Comparison of ENCODE assay signal across 40 cellular contexts in the genomic region with DNA sequence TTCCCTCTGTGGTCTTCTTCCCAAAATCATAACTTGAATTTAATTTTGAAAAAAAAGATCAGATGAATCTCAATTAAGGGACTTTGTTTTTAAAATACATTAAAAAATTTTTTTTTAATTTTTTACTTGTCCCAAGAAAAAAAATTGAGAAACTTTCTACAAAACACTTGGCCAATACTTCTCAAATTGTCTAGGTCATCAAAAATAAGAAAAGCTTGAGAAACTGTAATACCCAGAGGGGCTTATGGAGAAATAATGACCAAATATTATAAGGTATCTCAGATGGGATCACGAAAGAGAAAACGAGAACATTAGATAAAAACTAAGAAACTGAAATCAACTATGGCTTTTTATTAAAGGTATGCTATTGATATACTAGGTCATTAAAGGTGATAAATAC.
"Had no signal": no experiment of that assay in that cellular context is flagged by ENCODE, and none has a peak within 500 bp of the region (broad histone marks: within the 10 kb centered on the region; RNA-seq: fewer than 3 reads in every experiment).

No MANE protein-coding gene starts in this region.

- H3K27me3 ChIP-seq: adrenal gland, ascending aorta, body of pancreas, brain microvascular endothelial cell, breast epithelium, cardiac muscle cell had no signal

- FAIRE-seq: astrocyte, bronchial epithelial cell had no signal

- H3K36me3 Mint-ChIP-seq: activated naive CD4-positive, alpha-beta T cell treated with anti-CD3 and anti-CD28 coated beads, Interleukin-2, amount 10 ng/mL, durations not matched to agents 7 days and 5 days; activated naive CD4-positive, alpha-beta T cell treated with anti-CD3 and anti-CD28 coated beads, Interleukin-2, amount 50 U/mL, for 24 hours; activated naive CD4-positive, alpha-beta T cell treated with anti-CD3 and anti-CD28 coated beads, Interleukin-2, amount 50 U/mL, for 72 hours; activated naive CD8-positive, alpha-beta T cell; activated naive CD8-positive, alpha-beta T cell treated with anti-CD3 and anti-CD28 coated beads for 36 hours; activated naive CD8-positive, alpha-beta T cell treated with anti-CD3 and anti-CD28 coated beads, Interleukin-2, amount 10 ng/mL, durations not matched to agents 7 days and 5 days; brain had no signal

- H3K4me1 Mint-ChIP-seq: activated naive CD4-positive, alpha-beta T cell treated with anti-CD3 and anti-CD28 coated beads, Interleukin-2, amount 10 ng/mL, durations not matched to agents 7 days and 5 days; activated T-helper 17 cell treated with anti-CD3 and anti-CD28 coated beads, Interleukin-2, amount 50 U/mL, for 72 hours; brain; central memory CD8-positive, alpha-beta T cell had no signal

- H3K4me3 Mint-ChIP-seq: activated naive CD4-positive, alpha-beta T cell treated with anti-CD3 and anti-CD28 coated beads for 36 hours; activated naive CD4-positive, alpha-beta T cell treated with anti-CD3 and anti-CD28 coated beads, Interleukin-2, amount 10 ng/mL, durations not matched to agents 7 days and 5 days; activated naive CD4-positive, alpha-beta T cell treated with anti-CD3 and anti-CD28 coated beads, Interleukin-2, amount 50 U/mL, for 24 hours; activated naive CD8-positive, alpha-beta T cell; activated naive CD8-positive, alpha-beta T cell treated with anti-CD3 and anti-CD28 coated beads for 36 hours; activated naive CD8-positive, alpha-beta T cell treated with anti-CD3 and anti-CD28 coated beads, Interleukin-2, amount 10 ng/mL, durations not matched to agents 7 days and 5 days; activated naive CD8-positive, alpha-beta T cell treated with anti-CD3 and anti-CD28 coated beads, Interleukin-2, amount 50 U/mL, for 24 hours; activated T-cell treated with anti-CD3 and anti-CD28 coated beads, Interleukin-2, amount 50 U/mL, for 24 hours; activated T-cell treated with anti-CD3 and anti-CD28 coated beads, Interleukin-2, amount 50 U/mL, for 4 hours; activated T-cell treated with anti-CD3 and anti-CD28 coated beads, Interleukin-2, amount 50 U/mL, for 72 hours; activated T-helper 1 cell treated with anti-CD3 and anti-CD28 coated beads, Interleukin-12 subunit alpha, Interleukin-12 subunit beta, Interleukin-2, Interleukin-4 antibody, amounts not matched to agents 30 ng/mL and 10 ng/mL and 1 ng/mL, durations not matched to agents 14 hours and 24 hours and 36 hours; activated T-helper 17 cell treated with anti-CD3 and anti-CD28 coated beads, Interleukin-2, amount 50 U/mL, for 72 hours; brain; central memory CD8-positive, alpha-beta T cell had no signal

- ATAC-seq: activated naive CD4-positive, alpha-beta T cell treated with anti-CD3 and anti-CD28 coated beads, Interleukin-2, amount 50 U/mL, for 72 hours; activated naive CD8-positive, alpha-beta T cell treated with anti-CD3 and anti-CD28 coated beads, Interleukin-2, amount 50 U/mL, for 24 hours; activated T-cell treated with anti-CD3 and anti-CD28 coated beads, Interleukin-2, amount 50 U/mL, for 4 hours; activated T-cell treated with anti-CD3 and anti-CD28 coated beads, Interleukin-2, amount 50 U/mL, for 72 hours; activated T-helper 17 cell treated with anti-CD3 and anti-CD28 coated beads, Interleukin-2, amount 50 U/mL, for 72 hours; body of pancreas had no signal

- H3K9me3 Mint-ChIP-seq: activated naive CD4-positive, alpha-beta T cell treated with anti-CD3 and anti-CD28 coated beads for 36 hours; activated naive CD4-positive, alpha-beta T cell treated with anti-CD3 and anti-CD28 coated beads, Interleukin-2, amount 10 ng/mL, durations not matched to agents 7 days and 5 days; activated T-cell treated with anti-CD3 and anti-CD28 coated beads, Interleukin-2, amount 50 U/mL, for 24 hours; activated T-helper 1 cell treated with anti-CD3 and anti-CD28 coated beads, Interleukin-12 subunit alpha, Interleukin-12 subunit beta, Interleukin-2, Interleukin-4 antibody, amounts not matched to agents 30 ng/mL and 10 ng/mL and 1 ng/mL, durations not matched to agents 14 hours and 24 hours and 36 hours; brain; central memory CD8-positive, alpha-beta T cell had no signal

- H3K4me3 ChIP-seq: adrenal gland, ascending aorta, body of pancreas, breast epithelium, cardiac muscle cell had no signal

- H3K36me3 ChIP-seq: adrenal gland, ascending aorta, brain microvascular endothelial cell, breast epithelium, cardiac muscle cell had no signal

- H3K4me1 ChIP-seq: adrenal gland, ascending aorta, body of pancreas, breast epithelium had no signal

- DNase-seq: activated effector memory CD4-positive, alpha-beta T cell treated with anti-CD3 and anti-CD28 coated beads, Interleukin-2, amount 50 U/mL, for 16 hours; activated effector memory CD4-positive, alpha-beta T cell treated with Interleukin-2 at 50 U/mL for 16 hours; activated gamma-delta T cell; activated gamma-delta T cell treated with Interleukin-2 at 50 U/mL for 16 hours; activated naive CD4-positive, alpha-beta T cell; activated naive CD4-positive, alpha-beta T cell treated with anti-CD3 and anti-CD28 coated beads for 36 hours; activated naive CD4-positive, alpha-beta T cell treated with anti-CD3 and anti-CD28 coated beads, Interleukin-2, amount 10 ng/mL, durations not matched to agents 7 days and 5 days; activated naive CD4-positive, alpha-beta T cell treated with anti-CD3 and anti-CD28 coated beads, Interleukin-2, amount 50 U/mL, for 16 hours; activated naive CD4-positive, alpha-beta T cell treated with Interleukin-2 at 50 U/mL for 16 hours; activated naive CD8-positive, alpha-beta T cell treated with anti-CD3 and anti-CD28 coated beads for 36 hours; activated naive CD8-positive, alpha-beta T cell treated with anti-CD3 and anti-CD28 coated beads, Interleukin-2, amount 10 ng/mL, durations not matched to agents 7 days and 5 days; activated naive CD8-positive, alpha-beta T cell treated with anti-CD3 and anti-CD28 coated beads, Interleukin-2, amount 50 U/mL, for 24 hours; activated T-cell treated with anti-CD3 and anti-CD28 coated beads, Interleukin-2, amount 50 U/mL, for 1 hour; activated T-cell treated with anti-CD3 and anti-CD28 coated beads, Interleukin-2, amount 50 U/mL, for 24 hours; activated T-cell treated with anti-CD3 and anti-CD28 coated beads, Interleukin-2, amount 50 U/mL, for 4 hours; activated T-cell treated with anti-CD3 and anti-CD28 coated beads, Interleukin-2, amount 50 U/mL, for 48 hours; activated T-cell treated with anti-CD3 and anti-CD28 coated beads, Interleukin-2, amount 50 U/mL, for 72 hours; adrenal gland; amniotic stem cell; amygdala; anterior cingulate cortex; aorta; body of pancreas; brain microvascular endothelial cell; caudate nucleus; central memory CD4-positive, alpha-beta T cell; cerebellar nuclear complex had no signal

- H3K27ac ChIP-seq: adrenal gland, ascending aorta, body of pancreas, brain microvascular endothelial cell, breast epithelium, cardiac muscle cell had no signal

- H3K27me3 Mint-ChIP-seq: activated naive CD4-positive, alpha-beta T cell treated with anti-CD3 and anti-CD28 coated beads, Interleukin-2, amount 10 ng/mL, durations not matched to agents 7 days and 5 days; activated naive CD8-positive, alpha-beta T cell; activated naive CD8-positive, alpha-beta T cell treated with anti-CD3 and anti-CD28 coated beads for 36 hours; activated naive CD8-positive, alpha-beta T cell treated with anti-CD3 and anti-CD28 coated beads, Interleukin-2, amount 50 U/mL, for 24 hours had no signal

- H3K9me3 ChIP-seq: adrenal gland, ascending aorta, body of pancreas, breast epithelium had no signal

- H3K27ac Mint-ChIP-seq: activated naive CD4-positive, alpha-beta T cell treated with anti-CD3 and anti-CD28 coated beads for 36 hours; activated naive CD4-positive, alpha-beta T cell treated with anti-CD3 and anti-CD28 coated beads, Interleukin-2, amount 10 ng/mL, durations not matched to agents 7 days and 5 days; activated naive CD4-positive, alpha-beta T cell treated with anti-CD3 and anti-CD28 coated beads, Interleukin-2, amount 50 U/mL, for 24 hours; activated naive CD4-positive, alpha-beta T cell treated with anti-CD3 and anti-CD28 coated beads, Interleukin-2, amount 50 U/mL, for 72 hours; activated naive CD8-positive, alpha-beta T cell; activated naive CD8-positive, alpha-beta T cell treated with anti-CD3 and anti-CD28 coated beads for 36 hours; activated naive CD8-positive, alpha-beta T cell treated with anti-CD3 and anti-CD28 coated beads, Interleukin-2, amount 10 ng/mL, durations not matched to agents 7 days and 5 days; activated naive CD8-positive, alpha-beta T cell treated with anti-CD3 and anti-CD28 coated beads, Interleukin-2, amount 50 U/mL, for 24 hours; activated T-cell treated with anti-CD3 and anti-CD28 coated beads, Interleukin-2, amount 50 U/mL, for 24 hours; activated T-helper 1 cell treated with anti-CD3 and anti-CD28 coated beads, Interleukin-12 subunit alpha, Interleukin-12 subunit beta, Interleukin-2, Interleukin-4 antibody, amounts not matched to agents 30 ng/mL and 10 ng/mL and 1 ng/mL, durations not matched to agents 14 hours and 24 hours and 36 hours; activated T-helper 17 cell treated with anti-CD3 and anti-CD28 coated beads, Interleukin-2, amount 50 U/mL, for 72 hours; activated T-helper 2 cell treated with anti-CD3 and anti-CD28 coated beads, Interferon-gamma antibody, Interleukin-2, Interleukin-4, amounts not matched to agents 10 μg/mL and 5 μg/mL and 100 μg/mL, durations not matched to agents 14 hours and 24 hours and 36 hours; brain had no signal
